In genomic region chr10:67697646-67698245, GRCh38 we compare ENCODE assay signal across 7 cellular contexts. TPM values are rescaled to one million over a fixed set of nuclear protein-coding genes. Genes with fewer than 3 reads are reported as not detected.
DNase-seq lines count a peak whose midpoint lies in the region; ATAC-seq and TF ChIP-seq lines count a peak whose summit lies in the region.

No MANE protein-coding gene starts in this region.

- DNase-seq in DMS153 treated with DMSO at 0.1 percent for 48 hours (lab: John Stamatoyannopoulos, UW; ENCODE audit: unreplicated experiment): peak; percentile 33
- peak; percentile 38 for DNase-seq in NCI-H748 treated with DMSO at 0.1 percent for 48 hours (lab: John Stamatoyannopoulos, UW)
- peak; percentile 39 for DNase-seq in brain microvascular endothelial cell
- peak; percentile 68 for DNase-seq in iris pigment epithelial cell (ENCODE audit: low read depth)
- no peak for DNase-seq in thoracic aorta (ENCODE audit: low spot score)

- in situ Hi-C loops in brain microvascular endothelial cell (cut with HindIII; ENCODE audit: low pct_ligation_motif_present, low sequenced_read_pairs): no loop called here

- ATAC-seq in GM18867 (IDR thresholded peaks at IDR 0.05; ENCODE audit: unreplicated experiment): peak; percentile 87
- ATAC-seq in HG03159 (IDR thresholded peaks at IDR 0.05; ENCODE audit: unreplicated experiment): peak; percentile 95
- no peak for ATAC-seq in thoracic aorta (ENCODE audit: insufficient number of reproducible peaks, low FRiP score, low read depth)

- H3K4me3 ChIP-seq in brain microvascular endothelial cell (ENCODE audit: low read depth, low read length) (no peak overlapping the region), thoracic aorta (no peak overlapping the region)

- H3K27ac ChIP-seq in brain microvascular endothelial cell: no peak overlapping the region
- no peak overlapping the region for H3K27ac ChIP-seq in thoracic aorta

- TF ChIP-seq CTCF in brain microvascular endothelial cell (IDR thresholded peaks at IDR 0.05; ENCODE audit: low read depth, low read length, missing control alignments) (peak; percentile 70), thoracic aorta (IDR thresholded peaks at IDR 0.05) (peak; percentile 60)

- H3K27me3 ChIP-seq in brain microvascular endothelial cell (replicated peaks): peaks cover 6% of the 10 kb centered on the region
- H3K27me3 ChIP-seq in thoracic aorta (replicated peaks; ENCODE audit: insufficient read depth): no peaks in the 10 kb centered on the region

- H3K36me3 ChIP-seq in brain microvascular endothelial cell (replicated peaks): no peaks in the 10 kb centered on the region
- no peaks in the 10 kb centered on the region for H3K36me3 ChIP-seq in thoracic aorta

- peaks cover 0 to 38% of the 10 kb centered on the region in 2 donors for H3K4me1 ChIP-seq in thoracic aorta (ENCODE audit: control insufficient read depth in 1 of 2, low read depth in 2 of 2)

- H3K9me3 ChIP-seq in thoracic aorta: no peaks in the 10 kb centered on the region

RNA-seq across cellular contexts. Expression of gene CTNNA3, which starts 1.8 kb away (rescaled TPM):
- 1 to 10 TPM in 1 of 2 donors, under 1 TPM in 1; 0.95 to 1.2 TPM for total RNA-seq in thoracic aorta
